9 cellular contexts compared by ENCODE assay signal in genomic region chr6:113381957-113382356, GRCh38.
DNase-seq lines count a peak whose midpoint lies in the region; ATAC-seq and TF ChIP-seq lines count a peak whose summit lies in the region.
"Had no signal": no experiment of that assay in that cellular context is flagged by ENCODE, and none has a peak within 500 bp of the region (broad histone marks: within the 10 kb centered on the region; RNA-seq: fewer than 3 reads in every experiment).

No MANE protein-coding gene starts in this region.

- H3K27ac ChIP-seq in RWPE2 (ENCODE audit: poor library complexity, severe bottlenecking), result no peak overlapping the region

- no peaks in the 10 kb centered on the region for H3K36me3 ChIP-seq in RWPE2 (ENCODE audit: low read depth)

- H3K4me1 ChIP-seq in RWPE2 (ENCODE audit: insufficient read depth, poor library complexity, severe bottlenecking), result peaks cover 17% of the 10 kb centered on the region

- no peak for TF ChIP-seq CTCF in GM10248 (IDR thresholded peaks at IDR 0.05; ENCODE audit: control extremely low read depth, extremely low read depth, low read depth, missing control alignments)
- no peak for TF ChIP-seq CTCF in RWPE2 (IDR thresholded peaks at IDR 0.05; ENCODE audit: poor library complexity, severe bottlenecking)

- POLR2A ChIA-PET in GM10248 (lab: Yijun Ruan, JAX), result no interaction called here

- CTCF ChIA-PET in GM10248 (lab: Yijun Ruan, JAX), result no interaction called here

- ATAC-seq in GM21423 (IDR thresholded peaks at IDR 0.05; ENCODE audit: unreplicated experiment) (peak; percentile 85), HG03558 (IDR thresholded peaks at IDR 0.05; ENCODE audit: extremely low read depth, unreplicated experiment) (peak; percentile 77), RWPE2 (ENCODE audit: low read depth) (peak; percentile 64; the same call in 1 of the 3 replicates)

- no peaks in the 10 kb centered on the region for H3K27me3 ChIP-seq in RWPE2 (ENCODE audit: insufficient read depth, poor library complexity, severe bottlenecking)

- DNase-seq in GM10248 (ENCODE audit: extremely low spot score) (peak; percentile 18), RWPE2 (ENCODE audit: low spot score) (no peak), pulmonary artery endothelial cell (ENCODE audit: low read depth, low spot score) (peak; percentile 66), occipital lobe (lab: John Stamatoyannopoulos, UW) (no peak), ecto neural progenitor cell (ENCODE audit: low spot score) (no peak)
- DNase-seq in effector CD4-positive, alpha-beta T cell, result no peak
- DNase-seq: activated naive CD8-positive, alpha-beta T cell treated with anti-CD3 and anti-CD28 coated beads, Interleukin-2, amount 10 ng/mL, durations not matched to agents 7 days and 5 days had no signal

- no peaks in the 10 kb centered on the region for H3K9me3 ChIP-seq in RWPE2 (ENCODE audit: severe bottlenecking)

- H3K4me3 ChIP-seq in RWPE2 (ENCODE audit: severe bottlenecking), result no peak overlapping the region

Comparison
In these comparisons a context has a peak if more than half of its experiments do, and no peak if none do; other contexts are left out.
1. DNase-seq: peak in GM10248 (single experiment) and pulmonary artery endothelial cell (single experiment); none in RWPE2 (single experiment), occipital lobe (single experiment), ecto neural progenitor cell (single experiment) and effector CD4-positive, alpha-beta T cell (single experiment).
2. Peak in every context shown above with its lines, with median percentiles within 50 percentile points of each other: ATAC-seq.